In the genomic region with DNA sequence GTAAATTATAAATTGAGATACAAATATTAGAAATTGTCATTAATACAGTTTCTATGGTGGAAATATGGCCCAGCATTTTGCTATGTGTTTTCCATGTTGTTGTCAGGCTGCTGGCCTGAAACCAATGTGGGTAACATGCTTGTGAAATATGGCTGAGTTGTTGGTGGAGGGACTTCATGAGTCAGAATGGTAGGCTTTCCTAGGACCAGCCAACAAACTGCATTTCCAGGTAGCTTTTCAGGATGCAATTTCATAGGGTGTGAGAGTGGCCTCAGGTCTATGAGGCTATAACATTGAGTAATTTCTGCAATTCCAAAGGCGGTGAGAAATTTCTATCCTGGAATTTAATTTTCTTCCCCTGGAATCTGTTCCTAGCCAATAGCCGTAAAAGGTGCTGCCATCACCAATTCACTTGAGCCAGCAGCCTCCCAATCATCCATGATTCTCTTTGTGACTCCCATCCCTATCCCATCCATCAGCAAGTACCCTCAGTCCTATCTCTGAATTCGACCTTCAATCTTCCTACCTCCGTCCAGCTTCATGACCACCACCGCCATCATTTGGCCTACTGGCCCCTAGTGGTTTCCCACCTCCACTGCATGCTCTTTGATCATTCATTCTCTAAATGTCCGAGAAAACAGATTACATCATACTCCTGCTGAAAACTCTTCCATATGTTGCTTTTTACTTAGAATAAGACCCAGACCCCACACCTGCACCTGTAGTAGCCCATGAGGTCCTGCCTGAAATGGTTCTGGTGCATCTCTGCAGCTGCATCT, we compare ENCODE assay signal across 1 cellular context.
TF ChIP-seq lines count a peak whose summit lies in the region.

No MANE protein-coding gene starts in this region.

TF ChIP-seq in HEK293, 187 proteins besides CTCF, POLR2A, EP300 and RAD21 (continued from another document):
- no peak for TF ChIP-seq ELK4 (IDR thresholded peaks at IDR 0.05; ENCODE audit: borderline replicate concordance, low read depth, low read length)
TF ChIP-seq in HEK293: peak in this region for 3.
